32 cellular contexts compared by ENCODE assay signal in the genomic region with DNA sequence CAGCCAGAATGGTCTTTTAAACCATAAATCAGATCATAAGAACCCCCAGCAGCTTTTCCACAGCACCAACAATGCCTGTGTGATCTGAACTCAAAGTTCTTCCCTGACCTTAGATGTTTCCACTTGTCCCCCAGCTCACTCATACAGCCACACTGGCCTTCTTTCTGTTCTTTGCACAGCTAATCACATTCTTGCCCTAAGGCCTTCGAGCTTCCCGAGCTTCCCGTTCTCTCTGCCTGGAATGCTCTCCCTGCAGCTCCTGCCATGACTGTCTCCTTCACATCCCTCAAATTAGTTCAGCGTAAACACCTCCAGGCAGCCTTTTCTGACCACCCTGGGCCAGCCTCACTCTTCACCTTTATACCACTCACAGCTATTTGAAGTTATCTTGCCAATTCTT.
"Had no signal": no experiment of that assay in that cellular context is flagged by ENCODE, and none has a peak within 500 bp of the region (broad histone marks: within the 10 kb centered on the region; RNA-seq: fewer than 3 reads in every experiment).

No MANE protein-coding gene starts in this region.

- H3K4me1 Mint-ChIP-seq: activated CD4-positive, alpha-beta T cell treated with anti-CD3 and anti-CD28 coated beads for 36 hours; activated CD4-positive, alpha-beta T cell treated with anti-CD3 and anti-CD28 coated beads, Interleukin-2, amount 10 ng/mL, durations not matched to agents 24 days and 14 days; activated naive CD4-positive, alpha-beta T cell treated with anti-CD3 and anti-CD28 coated beads, Interleukin-2, amount 10 ng/mL, durations not matched to agents 7 days and 5 days; endodermal cell had no signal

- H3K36me3 Mint-ChIP-seq: activated CD4-positive, alpha-beta memory T cell treated with anti-CD3 and anti-CD28 coated beads for 36 hours; activated CD8-positive, alpha-beta memory T cell treated with anti-CD3 and anti-CD28 coated beads, Interleukin-2, amount 10 ng/mL, durations not matched to agents 7 days and 5 days; activated naive CD4-positive, alpha-beta T cell treated with anti-CD3 and anti-CD28 coated beads, Interleukin-2, amount 10 ng/mL, durations not matched to agents 7 days and 5 days; activated naive CD8-positive, alpha-beta T cell treated with anti-CD3 and anti-CD28 coated beads, Interleukin-2, amount 10 ng/mL, durations not matched to agents 7 days and 5 days; brain had no signal

- H3K36me3 ChIP-seq: ascending aorta, breast epithelium, cardiac muscle cell, esophagus muscularis mucosa, gastroesophageal sphincter had no signal

- H3K27ac ChIP-seq: ascending aorta, breast epithelium, cardiac muscle cell, coronary artery, dorsolateral prefrontal cortex, esophagus muscularis mucosa, foreskin keratinocyte, gastroesophageal sphincter had no signal

- H3K4me1 ChIP-seq: ascending aorta, breast epithelium, esophagus muscularis mucosa, foreskin keratinocyte, gastroesophageal sphincter had no signal

- H3K4me3 Mint-ChIP-seq: activated CD4-positive, alpha-beta memory T cell treated with anti-CD3 and anti-CD28 coated beads for 36 hours; activated CD4-positive, alpha-beta T cell treated with anti-CD3 and anti-CD28 coated beads for 36 hours; activated CD4-positive, alpha-beta T cell treated with anti-CD3 and anti-CD28 coated beads, Interleukin-2, amount 10 ng/mL, durations not matched to agents 24 days and 14 days; activated CD8-positive, alpha-beta memory T cell treated with anti-CD3 and anti-CD28 coated beads, Interleukin-2, amount 10 ng/mL, durations not matched to agents 7 days and 5 days; activated CD8-positive, alpha-beta T cell treated with anti-CD3 and anti-CD28 coated beads, Interleukin-2, amount 10 ng/mL, durations not matched to agents 7 days and 5 days; activated naive CD4-positive, alpha-beta T cell treated with anti-CD3 and anti-CD28 coated beads, Interleukin-2, amount 10 ng/mL, durations not matched to agents 7 days and 5 days; activated naive CD8-positive, alpha-beta T cell treated with anti-CD3 and anti-CD28 coated beads, Interleukin-2, amount 10 ng/mL, durations not matched to agents 7 days and 5 days; activated T-helper 1 cell treated with anti-CD3 and anti-CD28 coated beads, Interleukin-12 subunit alpha, Interleukin-12 subunit beta, Interleukin-2, Interleukin-4 antibody, amounts not matched to agents 30 ng/mL and 10 ng/mL and 1 ng/mL, durations not matched to agents 14 hours and 24 hours and 36 hours; brain; dendritic cell treated with granulocyte-macrophage colony-stimulating factor and Interleukin-4, amounts not matched to agents 40 ng/mL and 50 ng/mL, for 4 days; endodermal cell had no signal

- DNase-seq: activated CD4-positive, alpha-beta memory T cell treated with anti-CD3 and anti-CD28 coated beads for 36 hours; activated CD4-positive, alpha-beta T cell treated with anti-CD3 and anti-CD28 coated beads for 36 hours; activated CD4-positive, alpha-beta T cell treated with anti-CD3 and anti-CD28 coated beads, Interleukin-2, amount 10 ng/mL, durations not matched to agents 24 days and 14 days; activated CD4-positive, CD25-positive, alpha-beta regulatory T cell; activated CD4-positive, CD25-positive, alpha-beta regulatory T cell treated with anti-CD3 and anti-CD28 coated beads, Interleukin-2, amount 50 U/mL, for 72 hours; activated CD8-positive, alpha-beta memory T cell treated with anti-CD3 and anti-CD28 coated beads, Interleukin-2, amount 10 ng/mL, durations not matched to agents 7 days and 5 days; activated CD8-positive, alpha-beta memory T cell treated with anti-CD3 and anti-CD28 coated beads, Interleukin-2, amount 50 U/mL, for 4 hours; activated CD8-positive, alpha-beta T cell treated with anti-CD3 and anti-CD28 coated beads, Interleukin-2, amount 10 ng/mL, durations not matched to agents 7 days and 5 days; activated effector memory CD4-positive, alpha-beta T cell treated with anti-CD3 and anti-CD28 coated beads, Interleukin-2, amount 50 U/mL, for 16 hours; activated naive CD4-positive, alpha-beta T cell treated with anti-CD3 and anti-CD28 coated beads, Interleukin-2, amount 10 ng/mL, durations not matched to agents 7 days and 5 days; activated naive CD8-positive, alpha-beta T cell treated with anti-CD3 and anti-CD28 coated beads, Interleukin-2, amount 10 ng/mL, durations not matched to agents 7 days and 5 days; activated T-cell treated with anti-CD3 and anti-CD28 coated beads, Interleukin-2, amount 50 U/mL, for 1 hour; activated T-cell treated with anti-CD3 and anti-CD28 coated beads, Interleukin-2, amount 50 U/mL, for 48 hours; central memory CD4-positive, alpha-beta T cell; dorsolateral prefrontal cortex; effector memory CD4-positive, alpha-beta T cell; endodermal cell; erythroblast; foreskin keratinocyte; head of caudate nucleus; T-helper 2 cell had no signal

- H3K27ac Mint-ChIP-seq: activated CD4-positive, alpha-beta memory T cell treated with anti-CD3 and anti-CD28 coated beads for 36 hours; activated CD4-positive, alpha-beta T cell treated with anti-CD3 and anti-CD28 coated beads for 36 hours; activated CD4-positive, alpha-beta T cell treated with anti-CD3 and anti-CD28 coated beads, Interleukin-2, amount 10 ng/mL, durations not matched to agents 24 days and 14 days; activated CD8-positive, alpha-beta memory T cell treated with anti-CD3 and anti-CD28 coated beads, Interleukin-2, amount 10 ng/mL, durations not matched to agents 7 days and 5 days; activated CD8-positive, alpha-beta T cell treated with anti-CD3 and anti-CD28 coated beads, Interleukin-2, amount 10 ng/mL, durations not matched to agents 7 days and 5 days; activated naive CD4-positive, alpha-beta T cell treated with anti-CD3 and anti-CD28 coated beads, Interleukin-2, amount 10 ng/mL, durations not matched to agents 7 days and 5 days; activated naive CD8-positive, alpha-beta T cell treated with anti-CD3 and anti-CD28 coated beads, Interleukin-2, amount 10 ng/mL, durations not matched to agents 7 days and 5 days; activated T-helper 1 cell treated with anti-CD3 and anti-CD28 coated beads, Interleukin-12 subunit alpha, Interleukin-12 subunit beta, Interleukin-2, Interleukin-4 antibody, amounts not matched to agents 30 ng/mL and 10 ng/mL and 1 ng/mL, durations not matched to agents 14 hours and 24 hours and 36 hours; activated T-helper 2 cell treated with anti-CD3 and anti-CD28 coated beads, Interferon-gamma antibody, Interleukin-2, Interleukin-4, amounts not matched to agents 10 μg/mL and 5 μg/mL and 100 μg/mL, durations not matched to agents 14 hours and 24 hours and 36 hours; brain; dendritic cell treated with granulocyte-macrophage colony-stimulating factor and Interleukin-4, amounts not matched to agents 40 ng/mL and 50 ng/mL, for 4 days; endodermal cell had no signal

- H3K9me3 Mint-ChIP-seq: activated CD4-positive, alpha-beta memory T cell treated with anti-CD3 and anti-CD28 coated beads for 36 hours; activated CD4-positive, alpha-beta T cell treated with anti-CD3 and anti-CD28 coated beads, Interleukin-2, amount 10 ng/mL, durations not matched to agents 24 days and 14 days; activated naive CD4-positive, alpha-beta T cell treated with anti-CD3 and anti-CD28 coated beads, Interleukin-2, amount 10 ng/mL, durations not matched to agents 7 days and 5 days; activated naive CD8-positive, alpha-beta T cell treated with anti-CD3 and anti-CD28 coated beads, Interleukin-2, amount 10 ng/mL, durations not matched to agents 7 days and 5 days; activated T-helper 1 cell treated with anti-CD3 and anti-CD28 coated beads, Interleukin-12 subunit alpha, Interleukin-12 subunit beta, Interleukin-2, Interleukin-4 antibody, amounts not matched to agents 30 ng/mL and 10 ng/mL and 1 ng/mL, durations not matched to agents 14 hours and 24 hours and 36 hours; activated T-helper 2 cell treated with anti-CD3 and anti-CD28 coated beads, Interferon-gamma antibody, Interleukin-2, Interleukin-4, amounts not matched to agents 10 μg/mL and 5 μg/mL and 100 μg/mL, durations not matched to agents 14 hours and 24 hours and 36 hours; dendritic cell treated with granulocyte-macrophage colony-stimulating factor and Interleukin-4, amounts not matched to agents 40 ng/mL and 50 ng/mL, for 4 days; endodermal cell had no signal

- H3K27me3 ChIP-seq: ascending aorta, breast epithelium, cardiac muscle cell had no signal

- ATAC-seq: activated CD4-positive, alpha-beta T cell treated with anti-CD3 and anti-CD28 coated beads for 36 hours; activated CD8-positive, alpha-beta memory T cell treated with anti-CD3 and anti-CD28 coated beads, Interleukin-2, amount 10 ng/mL, durations not matched to agents 7 days and 5 days; activated CD8-positive, alpha-beta T cell treated with anti-CD3 and anti-CD28 coated beads, Interleukin-2, amount 10 ng/mL, durations not matched to agents 7 days and 5 days; activated naive CD4-positive, alpha-beta T cell treated with anti-CD3 and anti-CD28 coated beads, Interleukin-2, amount 50 U/mL, for 72 hours; foreskin keratinocyte; gastroesophageal sphincter had no signal

- H3K9me3 ChIP-seq: ascending aorta, breast epithelium, gastroesophageal sphincter had no signal

- H3K4me3 ChIP-seq: ascending aorta, breast epithelium, cardiac muscle cell, coronary artery, dorsolateral prefrontal cortex, esophagus muscularis mucosa, gastroesophageal sphincter had no signal
